23 cellular contexts compared by ENCODE assay signal in the genomic region with DNA sequence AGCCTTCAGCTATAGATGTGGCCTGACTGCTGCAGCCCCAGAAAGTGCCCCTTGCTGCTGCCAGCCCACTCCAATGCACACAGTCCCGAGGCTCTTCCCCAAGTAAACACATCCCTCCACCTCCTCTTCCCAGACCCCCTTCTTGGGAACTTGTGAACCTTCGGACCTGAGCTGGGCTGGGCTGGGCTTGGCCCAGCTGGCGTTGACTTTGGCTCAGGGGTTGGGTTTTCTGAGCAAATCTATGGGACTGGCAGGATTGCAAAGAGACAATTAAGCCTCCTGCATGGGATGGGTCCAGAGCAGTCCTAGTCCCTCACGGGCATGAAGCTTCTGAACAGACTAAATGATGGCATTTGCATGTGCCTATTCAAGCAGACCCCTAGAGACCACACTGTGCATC. TPM values are rescaled to one million over a fixed set of nuclear protein-coding genes. Genes with fewer than 3 reads are reported as not detected.
DNase-seq lines count a peak whose midpoint lies in the region; ATAC-seq, FAIRE-seq and TF ChIP-seq lines count a peak whose summit lies in the region.
"Had no signal": no experiment of that assay in that cellular context is flagged by ENCODE, and none has a peak within 500 bp of the region (broad histone marks: within the 10 kb centered on the region; RNA-seq: fewer than 3 reads in every experiment).

No MANE protein-coding gene starts in this region.

- no peaks in the 10 kb centered on the region for H3K79me1 ChIP-seq in neuronal stem cell (ENCODE audit: low read depth, low read length)

- H3K27me3 ChIP-seq in right lobe of liver, result no peaks in the 10 kb centered on the region
- H3K27me3 ChIP-seq in HepG2 (ENCODE audit: control insufficient read depth in 1 of 2, insufficient read depth in 2 of 2, low read length in 2 of 2), result no peaks in the 10 kb centered on the region; a peak in 1 of 5 replicates
- H3K27me3 ChIP-seq in esophagus squamous epithelium, result no peaks in the 10 kb centered on the region
- H3K27me3 ChIP-seq in neuronal stem cell (ENCODE audit: control insufficient read depth in 3 of 3, insufficient read depth in 3 of 3, low read depth in 1 of 3, low read length in 3 of 3), result no peaks in the 10 kb centered on the region
- H3K27me3 ChIP-seq in upper lobe of left lung, result no peaks in the 10 kb centered on the region

- peak overlapping the region; percentile 20 for H2AK5ac ChIP-seq in neuronal stem cell (ENCODE audit: low read depth, low read length)

- in situ Hi-C loops in HepG2 (cut with HindIII; ENCODE audit: extremely low pct_ligation_motif_present, low pct_unique_long_range_greater_than_20kb), result no loop called here

- H3K4me3 ChIP-seq in right lobe of liver (no peak overlapping the region), HepG2 (replicated peaks in 1 of 3; ENCODE audit: insufficient read depth in 1 of 3, low read depth in 2 of 3, low read length in 3 of 3) (no peak overlapping the region), esophagus squamous epithelium (no peak overlapping the region), neuronal stem cell (ENCODE audit: low read length in 2 of 2) (no peak overlapping the region), upper lobe of left lung (no peak overlapping the region)
- H3K4me3 ChIP-seq: K562, SK-N-MC had no signal

- no peak for TF ChIP-seq CTCF in right lobe of liver (IDR thresholded peaks at IDR 0.05)
- TF ChIP-seq CTCF in HepG2 (CRISPR knock-in tag; IDR thresholded peaks at IDR 0.05), result no peak
- no peak for TF ChIP-seq CTCF in esophagus squamous epithelium (IDR thresholded peaks at IDR 0.05)
- no peak for TF ChIP-seq CTCF in upper lobe of left lung (IDR thresholded peaks at IDR 0.05)

- POLR2A ChIA-PET in HepG2 (lab: Yijun Ruan, JAX), result no interaction called here

- H3K27ac ChIP-seq in right lobe of liver (no peak overlapping the region), HepG2 (ENCODE audit: extremely low read length, insufficient read depth, low read length) (no peak overlapping the region), esophagus squamous epithelium (peak overlapping the region; percentile 78 to 88 (median 82)), neuronal stem cell (replicated peaks; ENCODE audit: low read length) (no peak overlapping the region), upper lobe of left lung (peak overlapping the region; percentile 76 to 93 (median 82))
- H3K27ac ChIP-seq: SK-N-MC had no signal

- no peak overlapping the region for H2BK15ac ChIP-seq in neuronal stem cell (ENCODE audit: low read length)

- H4K8ac ChIP-seq in neuronal stem cell (ENCODE audit: low read depth, low read length), result no peak overlapping the region

- no peak overlapping the region for H4K91ac ChIP-seq in neuronal stem cell (ENCODE audit: low read depth, low read length, poor library complexity)

- peak overlapping the region; percentile 58 for H2BK5ac ChIP-seq in neuronal stem cell (ENCODE audit: low read length)

- H3K14ac ChIP-seq in neuronal stem cell (ENCODE audit: low read length), result no peak overlapping the region

- WGBS in right lobe of liver (ENCODE audit: insufficient coverage, low coverage, low lambda C conversion rate, missing lambda C conversion rate), result 18% methylated on average over 4 of the region's 4 CpGs
- WGBS in HepG2 (ENCODE audit: low lambda C conversion rate), result 0% methylated on average over 2 of the region's 4 CpGs
- 29 to 43% methylated on average over 1 of the region's 4 CpGs for WGBS in esophagus squamous epithelium, 2 donors
- no CpG with 5 or more reads among the region's 4 CpGs for WGBS in neuronal stem cell (ENCODE audit: extremely low coverage in 2 of 2, insufficient read length in 2 of 2, insufficient replicate concordance in 1 of 2), 2 donors
- 35 to 46% methylated on average over 4 of the region's 4 CpGs for WGBS in upper lobe of left lung, 2 donors

- no peak for TF ChIP-seq RAD21 in HepG2 (CRISPR knock-in tag; IDR thresholded peaks at IDR 0.05)

- ATAC-seq in right lobe of liver, result peak; percentile 44 to 79 (median 50)
- no peak for ATAC-seq in HepG2
- ATAC-seq in upper lobe of left lung (ENCODE audit: low FRiP score in 2 of 2), result no peak
- no peak for ATAC-seq in GM19035 (IDR thresholded peaks at IDR 0.05; ENCODE audit: unreplicated experiment)
- no peak for ATAC-seq in GM21825 (IDR thresholded peaks at IDR 0.05; ENCODE audit: unreplicated experiment)
- ATAC-seq: K562 had no signal

- no peak overlapping the region for H2BK12ac ChIP-seq in neuronal stem cell (ENCODE audit: low read length)

- peaks cover 0 to 5% (median 0%) of the 10 kb centered on the region in 4 donors for H3K4me1 ChIP-seq in right lobe of liver
- H3K4me1 ChIP-seq in HepG2 (ENCODE audit: insufficient read depth, low read length), result peaks cover 12% of the 10 kb centered on the region; the same call in 1 of the 2 replicates
- peaks cover 25 to 80% (median 32%) of the 10 kb centered on the region in 3 donors for H3K4me1 ChIP-seq in esophagus squamous epithelium
- no peaks in the 10 kb centered on the region for H3K4me1 ChIP-seq in neuronal stem cell (ENCODE audit: control insufficient read depth in 2 of 2, insufficient read depth in 1 of 2, low read depth in 1 of 2, low read length in 2 of 2)
- peaks cover 53 to 72% (median 59%) of the 10 kb centered on the region in 4 donors for H3K4me1 ChIP-seq in upper lobe of left lung

- H3K23ac ChIP-seq in neuronal stem cell (ENCODE audit: low read depth, low read length, poor library complexity), result no peak overlapping the region

- peak in 2 of 3 donors; percentile 61 to 65 for DNase-seq in right lobe of liver
- no peak for DNase-seq in HepG2 (ENCODE audit: low spot score)
- DNase-seq in esophagus squamous epithelium (lab: John Stamatoyannopoulos, UW), result no peak
- DNase-seq in neuronal stem cell (ENCODE audit: low spot score), result no peak
- DNase-seq in upper lobe of left lung, result no peak
- DNase-seq in kidney glomerular epithelial cell (lab: John Stamatoyannopoulos, UW), result no peak
- DNase-seq: DMS79, H7, HFFc6, MM.1S, NCI-H1048, NCI-H1417 treated with DMSO at 0.1 percent for 48 hours, NCI-H187, NCI-H446, NCI-H526, SHP77 treated with DMSO at 0.1 percent for 48 hours had no signal

- H2AFZ ChIP-seq in HepG2 (ENCODE audit: low read length) (no peak overlapping the region), neuronal stem cell (ENCODE audit: low read length) (no peak overlapping the region)

- no peak for TF ChIP-seq POLR2A in right lobe of liver (IDR thresholded peaks at IDR 0.05)
- TF ChIP-seq POLR2A in HepG2 (IDR thresholded peaks at IDR 0.05; ENCODE audit: insufficient read depth in 1 of 2, low read depth in 2 of 2, low read length in 2 of 2), result no peak
- no peak for TF ChIP-seq POLR2A in esophagus squamous epithelium (IDR thresholded peaks at IDR 0.05)
- no peak for TF ChIP-seq POLR2A in upper lobe of left lung (IDR thresholded peaks at IDR 0.05)

- CTCF ChIA-PET in HepG2 (lab: Yijun Ruan, JAX; ENCODE audit: low intra/inter-chr PET ratio, low total read pairs), result no interaction called here

- H3K9ac ChIP-seq in HepG2 (ENCODE audit: insufficient read depth, low read depth, low read length) (no peak overlapping the region), neuronal stem cell (ENCODE audit: low read depth, low read length, poor library complexity) (no peak overlapping the region)

- H2BK120ac ChIP-seq in neuronal stem cell (ENCODE audit: low read depth, low read length), result no peak overlapping the region

- H3K79me2 ChIP-seq in HepG2 (ENCODE audit: insufficient read depth, low read length), result no peaks in the 10 kb centered on the region

- TF ChIP-seq EP300 in HepG2 (IDR thresholded peaks at IDR 0.05; ENCODE audit: low read depth in 2 of 2, low read length in 2 of 2) (no peak), HepG2 (CRISPR knock-in tag; IDR thresholded peaks at IDR 0.05; ENCODE audit: borderline replicate concordance) (no peak), upper lobe of left lung (IDR thresholded peaks at IDR 0.05) (no peak)

- H3K4me2 ChIP-seq in HepG2 (ENCODE audit: low read depth, low read length) (no peak overlapping the region), neuronal stem cell (ENCODE audit: insufficient read depth, low read length, poor library complexity, severe bottlenecking) (no peak overlapping the region)

- no peaks in the 10 kb centered on the region for H3K36me3 ChIP-seq in right lobe of liver
- no peaks in the 10 kb centered on the region for H3K36me3 ChIP-seq in HepG2 (replicated peaks in 1 of 2; ENCODE audit: control insufficient read depth in 1 of 2, insufficient read depth in 2 of 2, low read length in 2 of 2)
- H3K36me3 ChIP-seq in esophagus squamous epithelium, result no peaks in the 10 kb centered on the region
- H3K36me3 ChIP-seq in neuronal stem cell (replicated peaks in 1 of 2; ENCODE audit: control insufficient read depth in 2 of 2, insufficient read depth in 2 of 2, low read length in 2 of 2), result no peaks in the 10 kb centered on the region
- H3K36me3 ChIP-seq in upper lobe of left lung, result peaks cover 0 to 76% (median 11%) of the 10 kb centered on the region in 4 donors

- no peak for FAIRE-seq in HepG2 (lab: Jason Lieb, UNC)
- FAIRE-seq: A204.1, K562 had no signal

- H3K18ac ChIP-seq in neuronal stem cell (ENCODE audit: low read length), result no peak overlapping the region

- H3K9me3 ChIP-seq in right lobe of liver (no peaks in the 10 kb centered on the region), HepG2 (ENCODE audit: low read length) (no peaks in the 10 kb centered on the region), esophagus squamous epithelium (no peaks in the 10 kb centered on the region), neuronal stem cell (replicated peaks in 1 of 2; ENCODE audit: control insufficient read depth in 2 of 2, insufficient read depth in 1 of 2, low read depth in 1 of 2, low read length in 2 of 2) (no peaks in the 10 kb centered on the region), upper lobe of left lung (no peaks in the 10 kb centered on the region)

- intact Hi-C loops in right lobe of liver (cut with DNase I), result no loop called here
- intact Hi-C loops in HepG2 (cut with micrococcal nuclease; ENCODE audit: unreplicated experiment), result no loop called here
- intact Hi-C loops in esophagus squamous epithelium (cut with DNase I), result no loop called here

- no peaks in the 10 kb centered on the region for H4K20me1 ChIP-seq in HepG2 (ENCODE audit: insufficient read depth, low read length)

- no peak overlapping the region for H3K4ac ChIP-seq in neuronal stem cell (ENCODE audit: low read length)

- no TSS peak for BruUV-seq in HepG2 (replicated peaks; lab: Mats Ljungman, UMichigan)

RNA-seq across cellular contexts. Expression of a gene that starts 14.7 kb away (rescaled TPM):
- 10 to 100 TPM in 5 of 6 experiments, 1 to 10 TPM in 1; 1.9 to 34.5 (median 18.2) TPM for total RNA-seq in right lobe of liver
- 0.04 TPM in 1 of 2 replicates, not detected in the other for total RNA-seq in HepG2 (2016; rRNA removed; fragmentation: Illumina TruSeq; extraction: Trizol)
- total RNA-seq in HepG2 (2016; cell fraction: cytosol; rRNA removed; fragmentation: Illumina TruSeq; extraction: Trizol; ENCODE audit: low read depth), result not detected in 2 replicates
- 0.19 TPM in 1 of 2 replicates, not detected in the other for total RNA-seq in HepG2 (2016; cell fraction: insoluble cytoplasmic fraction; rRNA removed; fragmentation: Illumina TruSeq; extraction: Trizol)
- total RNA-seq in HepG2 (2016; cell fraction: membrane; rRNA removed; fragmentation: Illumina TruSeq; extraction: Trizol), result 0.12 TPM in 1 of 2 replicates, not detected in the other
- not detected in 2 replicates for total RNA-seq in HepG2 (2016; cell fraction: nucleus; rRNA removed; fragmentation: Illumina TruSeq; extraction: Trizol)
- 0.07 and 0.11 TPM in 2 replicates for polyA plus RNA-seq in HepG2 (2011; rRNA removed)
- 0.04 TPM in 2 replicates for polyA plus RNA-seq in HepG2 (2011; cell fraction: cytosol; rRNA removed)
- 0.27 and 0.29 TPM in 2 replicates for polyA plus RNA-seq in HepG2 (2011; cell fraction: nucleus; rRNA removed)
- 0.30 TPM in 1 of 2 replicates, not detected in the other for polyA plus RNA-seq in HepG2 (2012)
- 0.03 TPM in 1 of 2 replicates, not detected in the other for polyA plus RNA-seq in HepG2 (2016; cell fraction: cytosol; fragmentation: Illumina TruSeq; extraction: Trizol; ENCODE audit: low read depth)
- polyA plus RNA-seq in HepG2 (2016; cell fraction: insoluble cytoplasmic fraction; fragmentation: Illumina TruSeq; extraction: Trizol; ENCODE audit: low read depth), result not detected in 2 replicates
- not detected in 2 replicates for polyA plus RNA-seq in HepG2 (2016; cell fraction: membrane; fragmentation: Illumina TruSeq; extraction: Trizol; ENCODE audit: low read depth)
- polyA plus RNA-seq in HepG2 (2016; cell fraction: nucleus; fragmentation: Illumina TruSeq; extraction: Trizol; ENCODE audit: insufficient read depth, low read depth), result not detected in 2 replicates
- 0.86 TPM in 1 of 2 replicates, not detected in the other for polyA minus RNA-seq in HepG2 (2011; rRNA and poly(A)+ RNA removed; ENCODE audit: low replicate concordance)
- not detected in 2 replicates for polyA minus RNA-seq in HepG2 (2011; cell fraction: cytosol; rRNA and poly(A)+ RNA removed)
- polyA minus RNA-seq in HepG2 (2011; cell fraction: nucleus; rRNA and poly(A)+ RNA removed), result 0.12 TPM in 1 of 2 replicates, not detected in the other
- 10 to 100 TPM in 1 of 4 donors, 1 to 10 TPM in 3; 3.6 to 15.4 (median 8.6) TPM for total RNA-seq in esophagus squamous epithelium
- 1.1 TPM for polyA plus RNA-seq in neuronal stem cell (2013, experiment 1 of 2)
- 1.00 TPM for polyA plus RNA-seq in neuronal stem cell (2013, experiment 2 of 2)
- total RNA-seq in upper lobe of left lung, result 100 to 1,000 TPM in 4 of 6 donors, 10 to 100 TPM in 2; 92.6 to 577 (median 198) TPM
- total RNA-seq: HFFc6, LHCN-M2, OCI-LY7 had no signal

Comparison
In these comparisons a context has a peak if more than half of its experiments do, and no peak if none do; other contexts are left out.
1. ATAC-seq: peak in right lobe of liver (4 of 4); none in HepG2 (single experiment), upper lobe of left lung (0 of 2), GM19035 (single experiment) and GM21825 (single experiment).
2. DNase-seq: peak in right lobe of liver (2 of 3); none in HepG2 (single experiment), esophagus squamous epithelium (single experiment), neuronal stem cell (single experiment), upper lobe of left lung (0 of 2) and kidney glomerular epithelial cell (single experiment).
3. H3K27ac ChIP-seq: peak in esophagus squamous epithelium (4 of 4) and upper lobe of left lung (4 of 4); none in right lobe of liver (0 of 3), HepG2 (single experiment) and neuronal stem cell (single experiment).